In genomic region chr7:94296886-94297285, GRCh38 we compare ENCODE assay signal across 11 cellular contexts.
DNase-seq lines count a peak whose midpoint lies in the region; ATAC-seq, FAIRE-seq and TF ChIP-seq lines count a peak whose summit lies in the region.
"Had no signal": no experiment of that assay in that cellular context is flagged by ENCODE, and none has a peak within 500 bp of the region (broad histone marks: within the 10 kb centered on the region; RNA-seq: fewer than 3 reads in every experiment).

No MANE protein-coding gene starts in this region.

- TF ChIP-seq RAD21 in A549 (conservative IDR thresholded peaks at IDR 0.05 in 1 of 2, IDR thresholded peaks at IDR 0.05 in 1 of 2) = no peak

- peaks cover 47% of the 10 kb centered on the region for H3K4me1 ChIP-seq in A549
- no peaks in the 10 kb centered on the region for H3K4me1 ChIP-seq in psoas muscle
- H3K4me1 ChIP-seq: BE2C had no signal

- no peak for TF ChIP-seq EP300 in A549 (IDR thresholded peaks at IDR 0.05)

- POLR2A ChIA-PET in A549 (lab: Yijun Ruan, JAX) = no interaction called here

- H3K4me3 ChIP-seq in A549 (no peak overlapping the region), fibroblast of pulmonary artery (replicated peaks; ENCODE audit: low read depth, low read length) (peak overlapping the region; percentile 8), psoas muscle (peak overlapping the region; percentile 15)

- H3K27me3 ChIP-seq in psoas muscle (ENCODE audit: insufficient read depth in 3 of 3, low read length in 2 of 3) = no peaks in the 10 kb centered on the region

- TF ChIP-seq POLR2A in A549 (IDR thresholded peaks at IDR 0.05; ENCODE audit: low read length) = no peak

- H3K27ac ChIP-seq in A549 (peak overlapping the region; percentile 60 to 78; a peak in 5 of 6 replicates), psoas muscle (peak overlapping the region; percentile 41)

- FAIRE-seq in A549 (lab: Jason Lieb, UNC) = no peak
- FAIRE-seq: HepG2 had no signal

- DNase-seq in A549 (ENCODE audit: low read depth in 1 of 2, low spot score in 1 of 2) (no peak), RPMI7951 (ENCODE audit: low read depth) (peak; percentile 40), fibroblast of pulmonary artery (ENCODE audit: low read depth) (no peak), psoas muscle (no peak), GM03348 (ENCODE audit: low spot score) (no peak), NCI-H510A (lab: John Stamatoyannopoulos, UW) (no peak)
- no peak for DNase-seq in effector CD8-positive, alpha-beta T cell (lab: John Stamatoyannopoulos, UW)
- DNase-seq: BE2C, head of caudate nucleus had no signal

- 87% methylated on average over 2 of the region's 2 CpGs for WGBS in A549 (ENCODE audit: missing lambda C conversion rate)
- 62 to 70% (median 70%) methylated on average over 2 of the region's 2 CpGs for WGBS in psoas muscle, 3 donors

- H3K4me2 ChIP-seq in A549 = no peak overlapping the region

- no peak for ATAC-seq in A549
- no peak for ATAC-seq in psoas muscle
- ATAC-seq in GM18909 (IDR thresholded peaks at IDR 0.05; ENCODE audit: poor library complexity, unreplicated experiment) = no peak
- ATAC-seq: HepG2 had no signal

- intact Hi-C loops in psoas muscle (cut with DNase I) = loop anchor here (5.0 to 10.0 kb wide), 2 partner anchors 98 to 100 kb away; partner anchors contain the start of gene COL1A2 (in 1 of the 2)

- H3K36me3 ChIP-seq in psoas muscle (ENCODE audit: insufficient read depth in 1 of 2, low read depth in 1 of 2) = no peaks in the 10 kb centered on the region
- H3K36me3 ChIP-seq: BE2C had no signal

- CTCF ChIA-PET in A549 (lab: Yijun Ruan, JAX) = interaction anchor here (0.7 to 7.5 kb wide), 18 partner anchors 8 to 1392 kb away, joined by 3 to 89 read pairs (median 8); partner anchors contain the start of genes COL1A2 and SGCE

- TF ChIP-seq CTCF in A549 (IDR thresholded peaks at IDR 0.05) (no peak), fibroblast of pulmonary artery (IDR thresholded peaks at IDR 0.05; ENCODE audit: low read length, missing control alignments) (no peak), psoas muscle (IDR thresholded peaks at IDR 0.05) (no peak)

- H3K9me3 ChIP-seq in A549 (no peaks in the 10 kb centered on the region), psoas muscle (no peaks in the 10 kb centered on the region)
- H3K9me3 ChIP-seq: BE2C had no signal

TF ChIP-seq in A549, 52 proteins besides CTCF, POLR2A, EP300 and RAD21:
- TF ChIP-seq JUNB (IDR thresholded peaks at IDR 0.05) = no peak
